ENCODE assay signal across 8 cellular contexts in the genomic region with DNA sequence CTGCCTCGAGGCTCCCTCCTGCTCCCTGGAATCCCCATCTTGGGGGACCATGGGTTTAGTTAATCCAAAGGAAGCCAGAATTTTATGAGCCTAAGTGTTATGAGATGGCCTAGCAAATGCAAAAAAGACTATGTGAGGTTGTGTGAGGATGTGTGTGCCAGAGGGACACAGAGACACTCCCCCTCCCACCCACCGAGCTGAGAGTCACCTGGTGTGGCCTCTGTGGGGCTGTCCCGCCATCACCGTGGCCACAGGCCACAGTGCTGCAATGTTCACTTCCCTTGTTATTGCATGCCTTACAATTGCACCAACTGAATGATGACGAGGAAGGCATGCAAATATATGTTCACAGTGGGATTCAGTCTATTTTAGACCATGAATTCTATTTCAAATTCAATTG. TPM values are rescaled to one million over a fixed set of nuclear protein-coding genes. Genes with fewer than 3 reads are reported as not detected.
A peak's percentile ranks its signal among the peaks of the same experiment; 100 is the strongest.
DNase-seq lines count a peak whose midpoint lies in the region; ATAC-seq and TF ChIP-seq lines count a peak whose summit lies in the region.

No MANE protein-coding gene starts in this region.

- H3K9ac ChIP-seq in mammary epithelial cell (ENCODE audit: insufficient read depth, low read length): no peak overlapping the region

- H3K36me3 ChIP-seq in mammary epithelial cell (ENCODE audit: insufficient read depth, low read length): no peaks in the 10 kb centered on the region
- no peaks in the 10 kb centered on the region for H3K36me3 ChIP-seq in breast epithelium

- TF ChIP-seq POLR2A in breast epithelium (IDR thresholded peaks at IDR 0.05): no peak

- no peaks in the 10 kb centered on the region for H3K9me3 ChIP-seq in mammary epithelial cell (replicated peaks; ENCODE audit: insufficient read depth, low read length)
- H3K9me3 ChIP-seq in breast epithelium: no peaks in the 10 kb centered on the region

- in situ Hi-C loops in mammary epithelial cell (cut with MboI; ENCODE audit: low sequenced_read_pairs in 2 of 2): loop anchor here (25.0 kb wide), 1 partner anchor 476 kb away; no protein-coding TSS in a partner anchor

- peak; percentile 77 for ATAC-seq in HG03175 (IDR thresholded peaks at IDR 0.05; ENCODE audit: unreplicated experiment)
- ATAC-seq in stimulated activated naive CD8-positive, alpha-beta T cell treated with anti-CD3 and anti-CD28 coated beads, Interleukin-15, amount 100 ng/mL, for 72 hours: peak; percentile 97

- no peak overlapping the region for H3K4me2 ChIP-seq in mammary epithelial cell (ENCODE audit: insufficient read depth, low read depth, low read length)

- H2AFZ ChIP-seq in mammary epithelial cell (ENCODE audit: low read depth, low read length): peak overlapping the region; percentile 55

- no peaks in the 10 kb centered on the region for H3K79me2 ChIP-seq in mammary epithelial cell (ENCODE audit: insufficient read depth, low read length)

- no peaks in the 10 kb centered on the region for H3K9me3 Mint-ChIP-seq in activated naive CD8-positive, alpha-beta T cell treated with anti-CD3 and anti-CD28 coated beads for 36 hours
- peaks cover 12 to 13% of the 10 kb centered on the region in 2 donors for H3K9me3 Mint-ChIP-seq in stimulated activated naive CD8-positive, alpha-beta T cell treated with anti-CD3 and anti-CD28 coated beads, Interleukin-15, amount 100 ng/mL, for 72 hours

- no TSS peak for BruUV-seq in mammary epithelial cell (replicated peaks; lab: Mats Ljungman, UMichigan)

- H4K20me1 ChIP-seq in mammary epithelial cell (ENCODE audit: insufficient read depth, low read length): no peaks in the 10 kb centered on the region

- peaks cover 36% of the 10 kb centered on the region for H3K4me1 Mint-ChIP-seq in activated naive CD8-positive, alpha-beta T cell treated with anti-CD3 and anti-CD28 coated beads for 36 hours
- peaks cover 55% of the 10 kb centered on the region for H3K4me1 Mint-ChIP-seq in stimulated activated naive CD8-positive, alpha-beta T cell treated with anti-CD3 and anti-CD28 coated beads, Interleukin-15, amount 100 ng/mL, for 72 hours

- no peaks in the 10 kb centered on the region for H3K27me3 ChIP-seq in mammary epithelial cell (ENCODE audit: insufficient read depth, low read length)
- no peaks in the 10 kb centered on the region for H3K27me3 ChIP-seq in breast epithelium

- peak overlapping the region; percentile 75 for H3K4me3 Mint-ChIP-seq in activated naive CD8-positive, alpha-beta T cell treated with anti-CD3 and anti-CD28 coated beads for 36 hours
- H3K4me3 Mint-ChIP-seq in stimulated activated naive CD8-positive, alpha-beta T cell treated with anti-CD3 and anti-CD28 coated beads, Interleukin-15, amount 100 ng/mL, for 72 hours: peak overlapping the region; percentile 84 to 93

- H3K4me1 ChIP-seq in mammary epithelial cell (ENCODE audit: insufficient read depth, low read length) (no peaks in the 10 kb centered on the region), breast epithelium (no peaks in the 10 kb centered on the region)

- H3K27me3 Mint-ChIP-seq in activated naive CD8-positive, alpha-beta T cell treated with anti-CD3 and anti-CD28 coated beads for 36 hours: no peaks in the 10 kb centered on the region
- peaks cover 8% of the 10 kb centered on the region for H3K27me3 Mint-ChIP-seq in stimulated activated naive CD8-positive, alpha-beta T cell treated with anti-CD3 and anti-CD28 coated beads, Interleukin-15, amount 100 ng/mL, for 72 hours

- DNase-seq in mammary epithelial cell (no peak), breast epithelium (ENCODE audit: low spot score in 2 of 2) (no peak), occipital lobe (lab: John Stamatoyannopoulos, UW) (no peak), C1 segment of cervical spinal cord (lab: John Stamatoyannopoulos, UW) (no peak), globus pallidus (ENCODE audit: low spot score) (no peak)
- peak; percentile 80 for DNase-seq in activated naive CD8-positive, alpha-beta T cell treated with anti-CD3 and anti-CD28 coated beads for 36 hours
- DNase-seq in stimulated activated naive CD8-positive, alpha-beta T cell treated with anti-CD3 and anti-CD28 coated beads, Interleukin-15, amount 100 ng/mL, for 72 hours: peak; percentile 81 to 91

- 52% methylated on average over 5 of the region's 5 CpGs for WGBS in mammary epithelial cell (ENCODE audit: low coverage, missing lambda C conversion rate)

- H3K27ac Mint-ChIP-seq in activated naive CD8-positive, alpha-beta T cell treated with anti-CD3 and anti-CD28 coated beads for 36 hours: peak overlapping the region; percentile 91
- H3K27ac Mint-ChIP-seq in stimulated activated naive CD8-positive, alpha-beta T cell treated with anti-CD3 and anti-CD28 coated beads, Interleukin-15, amount 100 ng/mL, for 72 hours: peak overlapping the region; percentile 93 to 95

- H3K4me3 ChIP-seq in mammary epithelial cell (replicated peaks in 1 of 3; ENCODE audit: insufficient read depth in 1 of 3, low read depth in 2 of 3, low read length in 3 of 3) (no peak overlapping the region), breast epithelium (no peak overlapping the region)

- no peak overlapping the region for H3K27ac ChIP-seq in mammary epithelial cell (ENCODE audit: insufficient read depth, low read depth, low read length)
- no peak overlapping the region for H3K27ac ChIP-seq in breast epithelium

- dilution Hi-C loops in mammary epithelial cell (cut with HindIII; ENCODE audit: low sequenced_read_pairs): no loop called here

- intact Hi-C loops in mammary epithelial cell (cut with micrococcal nuclease) (loop anchor here (1.0 kb wide), 1 partner anchor 38 kb away; no protein-coding TSS in a partner anchor), breast epithelium (cut with DNase I; ENCODE audit: low total_unique reads) (no loop called here)

- no peaks in the 10 kb centered on the region for H3K36me3 Mint-ChIP-seq in activated naive CD8-positive, alpha-beta T cell treated with anti-CD3 and anti-CD28 coated beads for 36 hours

- TF ChIP-seq CTCF in mammary epithelial cell (conservative IDR thresholded peaks at IDR 0.05 in 1 of 2, IDR thresholded peaks at IDR 0.05 in 1 of 2; ENCODE audit: extremely low read depth in 1 of 2, insufficient read depth in 1 of 2, low read depth in 1 of 2, low read length in 2 of 2): no peak
- TF ChIP-seq CTCF in breast epithelium (IDR thresholded peaks at IDR 0.05): no peak

- CTCF ChIA-PET in mammary epithelial cell (lab: Charles Lee; ENCODE audit: low non-redundant PET): interaction anchor here (0.6 kb wide), 1 partner anchor 233 kb away, joined by 3 read pairs; no protein-coding TSS in a partner anchor

RNA-seq across cellular contexts. Expression of gene FGFBP2, which starts 0.6 kb away (rescaled TPM):
- not detected for total RNA-seq in mammary epithelial cell
- polyA plus RNA-seq in mammary epithelial cell: 0.20 TPM
- not detected for polyA minus RNA-seq in mammary epithelial cell
- 1 to 10 TPM; 3.4 to 6.4 (median 6.2) TPM for total RNA-seq in breast epithelium
- 1 to 10 TPM; 8.6 to 8.9 TPM for total RNA-seq in activated naive CD8-positive, alpha-beta T cell treated with anti-CD3 and anti-CD28 coated beads for 36 hours
- total RNA-seq in occipital lobe: not detected

RNA-seq across cellular contexts. Expression of gene FGFBP1, which starts 25.0 kb away (rescaled TPM):
- total RNA-seq in mammary epithelial cell (100 to 1,000 TPM in 1 of 2 donors, under 1 TPM in 1; 0.83 to 223 TPM), breast epithelium (under 1 TPM in 1 of 3 donors, not detected in 2; 0.73 TPM), occipital lobe (not detected)
- polyA plus RNA-seq in mammary epithelial cell: 1,208 TPM
- 499 TPM for polyA minus RNA-seq in mammary epithelial cell
- not detected for total RNA-seq in activated naive CD8-positive, alpha-beta T cell treated with anti-CD3 and anti-CD28 coated beads for 36 hours

Comparison
In these comparisons a context has a peak if more than half of its experiments do, and no peak if none do; other contexts are left out.
1. DNase-seq: peak in activated naive CD8-positive, alpha-beta T cell treated with anti-CD3 and anti-CD28 coated beads for 36 hours (single experiment) and stimulated activated naive CD8-positive, alpha-beta T cell treated with anti-CD3 and anti-CD28 coated beads, Interleukin-15, amount 100 ng/mL, for 72 hours (2 of 2); none in mammary epithelial cell (single experiment), breast epithelium (0 of 2), occipital lobe (single experiment), C1 segment of cervical spinal cord (0 of 14) and globus pallidus (single experiment).